Comparison of ENCODE assay signal across 1 cellular context in the genomic region with DNA sequence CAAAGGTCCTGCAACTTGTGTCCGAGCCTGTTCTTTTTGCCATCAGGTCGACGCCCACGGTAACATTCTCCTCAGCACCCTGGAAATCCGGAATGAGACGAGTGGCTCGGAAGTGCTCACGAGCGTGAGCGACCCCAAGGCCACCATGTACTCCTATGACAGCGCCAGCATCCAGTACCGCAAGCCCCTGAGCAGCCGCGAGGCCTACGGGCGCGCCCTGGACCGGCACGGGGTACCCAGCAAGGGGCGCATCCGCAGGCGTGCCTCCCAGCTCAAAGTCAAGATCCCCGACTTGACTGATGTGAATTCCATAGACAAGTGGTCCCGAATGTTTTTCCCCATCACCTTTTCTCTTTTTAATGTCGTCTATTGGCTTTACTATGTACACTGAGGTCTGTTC.
TF ChIP-seq lines count a peak whose summit lies in the region.

No MANE protein-coding gene starts in this region.

TF ChIP-seq in GM23338, 12 proteins besides CTCF, POLR2A, EP300 and RAD21 (continued from another document):
- TF ChIP-seq ZNF462 (CRISPR knock-in tag; IDR thresholded peaks at IDR 0.05): no peak
- TF ChIP-seq CREB1 (CRISPR knock-in tag; IDR thresholded peaks at IDR 0.05; ENCODE audit: low read depth): no peak
- TF ChIP-seq EZH2 (IDR thresholded peaks at IDR 0.05; ENCODE audit: low read depth, unreplicated experiment): no peak
- TF ChIP-seq ZNF331 (CRISPR knock-in tag; IDR thresholded peaks at IDR 0.05; ENCODE audit: low read depth): no peak
TF ChIP-seq in GM23338: peak in this region for 0.
